ENCODE assay signal across 17 cellular contexts in the genomic region with DNA sequence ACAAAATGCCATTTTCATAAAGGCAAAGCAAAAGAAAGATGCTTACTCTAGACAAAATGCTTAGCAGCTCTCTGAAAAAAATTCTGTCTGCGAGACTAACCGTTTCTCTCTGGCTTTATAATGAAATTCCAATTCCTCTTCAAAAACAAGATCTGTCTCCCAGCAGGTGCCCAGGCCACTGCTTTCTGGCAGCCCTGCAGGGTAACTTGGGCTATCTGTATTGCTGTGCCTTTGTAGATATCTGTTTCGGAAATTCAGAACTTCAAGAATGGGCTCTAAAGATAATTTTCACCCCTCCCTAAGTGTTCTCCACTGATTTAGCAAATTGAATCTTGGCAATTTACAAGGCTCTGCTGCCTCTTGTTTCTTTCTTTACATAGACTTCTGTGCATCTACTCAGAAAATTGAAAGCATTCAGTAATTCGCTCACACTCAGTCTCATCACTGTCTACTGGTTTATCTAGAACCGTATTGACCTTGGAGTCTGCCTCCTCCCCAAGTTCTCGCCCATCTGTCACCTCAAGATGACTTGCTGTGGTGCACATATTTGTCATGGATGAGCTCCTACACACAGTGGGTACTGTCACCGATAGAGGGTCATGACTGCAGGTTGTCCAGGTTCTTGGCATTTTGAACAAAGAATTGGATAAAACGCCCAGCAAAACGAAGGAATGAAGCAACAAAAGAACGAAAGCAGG. TPM values are rescaled to one million over a fixed set of nuclear protein-coding genes. Genes with fewer than 3 reads are reported as not detected.
DNase-seq lines count a peak whose midpoint lies in the region; ATAC-seq and TF ChIP-seq lines count a peak whose summit lies in the region.
"Had no signal": no experiment of that assay in that cellular context is flagged by ENCODE, and none has a peak within 500 bp of the region (broad histone marks: within the 10 kb centered on the region; RNA-seq: fewer than 3 reads in every experiment).

No MANE protein-coding gene starts in this region.

- H3K4me1 Mint-ChIP-seq in WTC11: peaks cover 41% of the 10 kb centered on the region
- H3K4me1 Mint-ChIP-seq in activated CD8-positive, alpha-beta memory T cell treated with anti-CD3 and anti-CD28 coated beads, Interleukin-2, amount 10 ng/mL, durations not matched to agents 7 days and 5 days: peaks cover 12% of the 10 kb centered on the region
- H3K4me1 Mint-ChIP-seq in mesothelial cell of epicardium: peaks cover 19% of the 10 kb centered on the region

- ATAC-seq in Right ventricle myocardium superior (ENCODE audit: poor library complexity): no peak
- ATAC-seq in WTC11: 0 out of 2 replicates have a peak, but pooled peaks have one; percentile 25
- ATAC-seq in lower lobe of right lung: peak; percentile 56 to 59
- no peak for ATAC-seq in activated CD8-positive, alpha-beta memory T cell treated with anti-CD3 and anti-CD28 coated beads, Interleukin-2, amount 10 ng/mL, durations not matched to agents 7 days and 5 days

- H3K36me3 Mint-ChIP-seq in WTC11 (peaks cover 19% of the 10 kb centered on the region), mesothelial cell of epicardium (peaks cover 6% of the 10 kb centered on the region)
- H3K36me3 Mint-ChIP-seq in activated CD8-positive, alpha-beta memory T cell treated with anti-CD3 and anti-CD28 coated beads, Interleukin-2, amount 10 ng/mL, durations not matched to agents 7 days and 5 days: no peaks in the 10 kb centered on the region

- peaks cover 24% of the 10 kb centered on the region for H3K27me3 ChIP-seq in left ventricle myocardium inferior (ENCODE audit: low read depth)
- no peaks in the 10 kb centered on the region for H3K27me3 ChIP-seq in lower lobe of right lung (ENCODE audit: low read depth)
- no peaks in the 10 kb centered on the region for H3K27me3 ChIP-seq in uterus
- H3K27me3 ChIP-seq: tibial artery had no signal

- H3K27ac Mint-ChIP-seq in WTC11 (no peak overlapping the region), mesothelial cell of epicardium (no peak overlapping the region)
- H3K27ac Mint-ChIP-seq in activated CD8-positive, alpha-beta memory T cell treated with anti-CD3 and anti-CD28 coated beads, Interleukin-2, amount 10 ng/mL, durations not matched to agents 7 days and 5 days: no peak overlapping the region
- H3K27ac Mint-ChIP-seq: activated naive CD4-positive, alpha-beta T cell treated with anti-CD3 and anti-CD28 coated beads for 36 hours; progenitor cell of endocrine pancreas had no signal

- intact Hi-C loops in left ventricle myocardium inferior (cut with micrococcal nuclease) (no loop called here), Right ventricle myocardium superior (cut with DNase I) (no loop called here), lower lobe of right lung (cut with DNase I) (no loop called here), uterus (cut with DNase I; ENCODE audit: low total_unique reads) (no loop called here)

- no peak overlapping the region for H3K4me3 Mint-ChIP-seq in WTC11
- no peak overlapping the region for H3K4me3 Mint-ChIP-seq in activated CD8-positive, alpha-beta memory T cell treated with anti-CD3 and anti-CD28 coated beads, Interleukin-2, amount 10 ng/mL, durations not matched to agents 7 days and 5 days
- no peak overlapping the region for H3K4me3 Mint-ChIP-seq in mesothelial cell of epicardium
- H3K4me3 Mint-ChIP-seq: activated naive CD4-positive, alpha-beta T cell treated with anti-CD3 and anti-CD28 coated beads for 36 hours had no signal

- H3K9me3 ChIP-seq in left ventricle myocardium inferior (replicated peaks) (no peaks in the 10 kb centered on the region), lower lobe of right lung (no peaks in the 10 kb centered on the region), uterus (no peaks in the 10 kb centered on the region)
- H3K9me3 ChIP-seq: tibial artery had no signal

- H3K9me3 Mint-ChIP-seq in WTC11 (peaks cover 25% of the 10 kb centered on the region), mesothelial cell of epicardium (peaks cover 20% of the 10 kb centered on the region)
- H3K9me3 Mint-ChIP-seq in activated CD8-positive, alpha-beta memory T cell treated with anti-CD3 and anti-CD28 coated beads, Interleukin-2, amount 10 ng/mL, durations not matched to agents 7 days and 5 days (ENCODE audit: low read depth): no peaks in the 10 kb centered on the region

- no peak for TF ChIP-seq POLR2A in uterus (IDR thresholded peaks at IDR 0.05)

- no peaks in the 10 kb centered on the region for H3K36me3 ChIP-seq in left ventricle myocardium inferior
- H3K36me3 ChIP-seq in lower lobe of right lung: no peaks in the 10 kb centered on the region
- no peaks in the 10 kb centered on the region for H3K36me3 ChIP-seq in uterus
- H3K36me3 ChIP-seq: tibial artery had no signal

- H3K27ac ChIP-seq in left ventricle myocardium inferior (replicated peaks) (no peak overlapping the region), lower lobe of right lung (peak overlapping the region; percentile 66), uterus (peak overlapping the region; percentile 40)
- H3K27ac ChIP-seq: tibial artery had no signal

- CTCF ChIA-PET in WTC11 (lab: Charles Lee): interaction anchor here (0.7 to 1.6 kb wide), 3 partner anchors 86 to 224 kb away, joined by 3 to 4 read pairs (median 3); no protein-coding TSS in a partner anchor
- CTCF ChIA-PET in activated CD8-positive, alpha-beta memory T cell treated with anti-CD3 and anti-CD28 coated beads, Interleukin-2, amount 10 ng/mL, durations not matched to agents 7 days and 5 days (lab: Charles Lee): interaction anchor here (1.1 kb wide), 1 partner anchor 86 kb away, joined by 4 read pairs; no protein-coding TSS in a partner anchor

- peaks cover 93% of the 10 kb centered on the region for H3K27me3 Mint-ChIP-seq in WTC11 (ENCODE audit: low read depth)
- H3K27me3 Mint-ChIP-seq in activated CD8-positive, alpha-beta memory T cell treated with anti-CD3 and anti-CD28 coated beads, Interleukin-2, amount 10 ng/mL, durations not matched to agents 7 days and 5 days: no peaks in the 10 kb centered on the region
- no peaks in the 10 kb centered on the region for H3K27me3 Mint-ChIP-seq in mesothelial cell of epicardium (ENCODE audit: low read depth)
- H3K27me3 Mint-ChIP-seq: progenitor cell of endocrine pancreas had no signal

- POLR2A ChIA-PET in WTC11 (lab: Charles Lee): no interaction called here

- peaks cover 2% of the 10 kb centered on the region for H3K4me1 ChIP-seq in left ventricle myocardium inferior
- peaks cover 7% of the 10 kb centered on the region for H3K4me1 ChIP-seq in lower lobe of right lung
- no peaks in the 10 kb centered on the region for H3K4me1 ChIP-seq in uterus

- DNase-seq in left ventricle myocardium inferior: no peak
- no peak for DNase-seq in Right ventricle myocardium superior
- no peak for DNase-seq in WTC11 (ENCODE audit: low spot score)
- DNase-seq in lower lobe of right lung: no peak
- no peak for DNase-seq in uterus
- no peak for DNase-seq in activated CD8-positive, alpha-beta memory T cell treated with anti-CD3 and anti-CD28 coated beads, Interleukin-2, amount 10 ng/mL, durations not matched to agents 7 days and 5 days
- no peak for DNase-seq in mesothelial cell of epicardium (ENCODE audit: low spot score in 2 of 2, unreplicated experiment in 2 of 2)
- DNase-seq in Kasumi-1 (lab: John Stamatoyannopoulos, UW): no peak
- DNase-seq: activated naive CD4-positive, alpha-beta T cell treated with anti-CD3 and anti-CD28 coated beads for 36 hours; KBM-7; mesendoderm; NCI-H1694; NK-92 treated with Interleukin-12 subunit alpha and Interleukin-12 subunit beta, amount 100 ng/mL, for 24 hours; tibial artery had no signal

- H3K4me3 ChIP-seq in left ventricle myocardium inferior: peak overlapping the region; percentile 45
- peak overlapping the region; percentile 41 for H3K4me3 ChIP-seq in lower lobe of right lung
- H3K4me3 ChIP-seq in uterus: peak overlapping the region in 1 of 2 donors; percentile 13
- H3K4me3 ChIP-seq: GM12878, tibial artery had no signal

- TF ChIP-seq CTCF in left ventricle myocardium inferior (IDR thresholded peaks at IDR 0.05; ENCODE audit: borderline replicate concordance) (no peak), WTC11 (IDR thresholded peaks at IDR 0.05) (no peak), lower lobe of right lung (IDR thresholded peaks at IDR 0.05) (no peak), uterus (IDR thresholded peaks at IDR 0.05) (no peak), mesothelial cell of epicardium (IDR thresholded peaks at IDR 0.05; ENCODE audit: unreplicated experiment) (no peak)

TF ChIP-seq in WTC11, 78 proteins besides CTCF, POLR2A, EP300 and RAD21 (continues in another document):
- TF ChIP-seq NFE2L1 (CRISPR knock-in tag; IDR thresholded peaks at IDR 0.05) (no peak), MLX (CRISPR knock-in tag; IDR thresholded peaks at IDR 0.05) (no peak), ZNF416 (CRISPR knock-in tag; IDR thresholded peaks at IDR 0.05) (no peak), E2F4 (CRISPR knock-in tag; IDR thresholded peaks at IDR 0.05; ENCODE audit: borderline replicate concordance, low read depth) (no peak)

RNA-seq across cellular contexts. Expression of gene FABP7, which starts 26.4 kb away (rescaled TPM):
- total RNA-seq in left ventricle myocardium inferior (not detected), Right ventricle myocardium superior (not detected), WTC11 (2021) (5.9 to 7.2 TPM (median 7.0 TPM) in 3 replicates), lower lobe of right lung (not detected), uterus (under 1 TPM in 1 of 4 donors, not detected in 3; 0.76 TPM), mesothelial cell of epicardium (2.9 to 4.0 TPM (median 3.9 TPM) in 3 replicates)
- total RNA-seq in activated CD8-positive, alpha-beta memory T cell treated with anti-CD3 and anti-CD28 coated beads, Interleukin-2, amount 10 ng/mL, durations not matched to agents 7 days and 5 days: not detected
- total RNA-seq: activated naive CD4-positive, alpha-beta T cell treated with anti-CD3 and anti-CD28 coated beads for 36 hours; epithelial cell of proximal tubule; GM12878 had no signal

RNA-seq across cellular contexts. Expression of gene SMPDL3A, which starts 35.9 kb away (rescaled TPM):
- 3.8 TPM for total RNA-seq in left ventricle myocardium inferior
- total RNA-seq in Right ventricle myocardium superior: 3.7 TPM
- total RNA-seq in WTC11 (2021): 2.0 to 2.8 TPM (median 2.1 TPM) in 3 replicates
- 17.9 TPM for total RNA-seq in lower lobe of right lung
- 10 to 100 TPM in 2 of 4 donors, 1 to 10 TPM in 2; 4.1 to 18.7 (median 13.3) TPM for total RNA-seq in uterus
- under 1 TPM in 1 of 2 experiments, not detected in 1; 0.52 TPM for total RNA-seq in activated CD8-positive, alpha-beta memory T cell treated with anti-CD3 and anti-CD28 coated beads, Interleukin-2, amount 10 ng/mL, durations not matched to agents 7 days and 5 days
- total RNA-seq in mesothelial cell of epicardium: 55.2 to 58.9 TPM (median 57.3 TPM) in 3 replicates

Comparison
In these comparisons a context has a peak if more than half of its experiments do, and no peak if none do; other contexts are left out.
1. ATAC-seq: peak in WTC11 (single experiment) and lower lobe of right lung (2 of 2); none in Right ventricle myocardium superior (single experiment) and activated CD8-positive, alpha-beta memory T cell treated with anti-CD3 and anti-CD28 coated beads, Interleukin-2, amount 10 ng/mL, durations not matched to agents 7 days and 5 days (single experiment).